18 cellular contexts compared by ENCODE assay signal in the genomic region with DNA sequence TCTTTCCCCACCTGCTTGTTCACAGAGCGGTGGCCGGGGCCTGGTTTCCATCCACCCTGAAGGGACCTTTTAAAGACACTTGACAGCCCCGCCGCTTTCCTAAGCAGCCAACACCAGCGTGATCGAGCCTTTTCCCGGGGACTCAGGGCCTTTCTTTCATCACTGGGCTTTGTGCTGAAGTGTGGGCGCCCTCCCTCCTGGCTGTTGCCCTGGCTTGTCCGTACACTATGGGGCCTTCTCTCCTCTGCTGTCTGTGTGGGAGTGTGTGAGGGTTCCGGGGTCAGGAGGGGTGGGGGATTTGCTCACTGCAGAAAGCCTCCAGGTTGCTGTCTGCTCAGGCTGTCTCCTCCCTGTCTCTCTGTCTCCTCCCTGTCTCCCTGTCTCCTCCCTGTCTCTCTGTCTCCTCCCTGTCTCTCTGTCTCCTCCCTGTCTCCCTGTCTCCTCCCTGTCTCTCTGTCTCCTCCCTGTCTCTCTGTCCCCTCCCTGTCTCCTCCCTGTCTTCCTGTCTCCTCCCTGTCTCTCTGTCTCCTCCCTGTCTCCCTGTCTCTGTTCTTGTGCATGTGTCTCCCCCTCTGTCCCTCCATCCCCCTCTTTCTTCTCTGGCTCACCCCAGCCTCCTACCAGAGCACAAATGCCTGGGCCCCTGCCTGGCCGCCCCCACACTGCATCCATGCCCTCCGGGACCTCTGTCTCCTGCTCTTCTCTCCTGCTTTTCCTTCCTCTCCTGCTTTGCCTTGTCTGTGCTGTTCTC.
DNase-seq lines count a peak whose midpoint lies in the region; ATAC-seq and TF ChIP-seq lines count a peak whose summit lies in the region.
"Had no signal": no experiment of that assay in that cellular context is flagged by ENCODE, and none has a peak within 500 bp of the region (broad histone marks: within the 10 kb centered on the region; RNA-seq: fewer than 3 reads in every experiment).

No MANE protein-coding gene starts in this region.

- no peaks in the 10 kb centered on the region for H3K79me1 ChIP-seq in mesenchymal stem cell (replicated peaks; ENCODE audit: low read length, poor library complexity, severe bottlenecking)

- H3K27ac ChIP-seq in right atrium auricular region (no peak overlapping the region), mesenchymal stem cell (ENCODE audit: low read length, poor library complexity, severe bottlenecking) (no peak overlapping the region)

- no peaks in the 10 kb centered on the region for H3K9me3 Mint-ChIP-seq in chondrocyte (ENCODE audit: low read depth)
- H3K9me3 Mint-ChIP-seq: memory B cell had no signal

- H3K27me3 ChIP-seq in right atrium auricular region = no peaks in the 10 kb centered on the region
- peaks cover 6 to 26% of the 10 kb centered on the region in 2 experiments for H3K27me3 ChIP-seq in mesenchymal stem cell (ENCODE audit: control insufficient read depth in 1 of 2, insufficient read depth in 1 of 2, low read length in 2 of 2)
- H3K27me3 ChIP-seq: MG63 had no signal

- peak overlapping the region in 1 of 2 experiments; percentile 32 for H2BK12ac ChIP-seq in mesenchymal stem cell (ENCODE audit: low read length in 2 of 2)

- H3K27ac Mint-ChIP-seq in chondrocyte (ENCODE audit: unreplicated experiment) = no peak overlapping the region
- H3K27ac Mint-ChIP-seq: memory B cell had no signal

- H3K9ac ChIP-seq in mesenchymal stem cell (ENCODE audit: low read length) = peak overlapping the region; percentile 61
- H3K9ac ChIP-seq: SK-N-SH had no signal

- peak overlapping the region; percentile 14 to 50 for H3K18ac ChIP-seq in mesenchymal stem cell (ENCODE audit: low read depth in 1 of 2, low read length in 2 of 2)

- no peak overlapping the region for H2AK5ac ChIP-seq in mesenchymal stem cell (ENCODE audit: low read length, severe bottlenecking)

- H3K4me1 ChIP-seq in right atrium auricular region (no peaks in the 10 kb centered on the region), mesenchymal stem cell (ENCODE audit: control insufficient read depth, insufficient read depth, low read depth, low read length) (no peaks in the 10 kb centered on the region)

- intact Hi-C loops in Right ventricle myocardium inferior (cut with DNase I) = no loop called here

- peak; percentile 57 for ATAC-seq in Right ventricle myocardium inferior
- no peak for ATAC-seq in GM21619 (IDR thresholded peaks at IDR 0.05; ENCODE audit: unreplicated experiment)
- ATAC-seq in GM19328 (IDR thresholded peaks at IDR 0.05; ENCODE audit: unreplicated experiment) = no peak

- peak overlapping the region; percentile 68 for H4K8ac ChIP-seq in mesenchymal stem cell (ENCODE audit: low read length)

- H3K4me2 ChIP-seq in mesenchymal stem cell (ENCODE audit: low read length, poor library complexity, severe bottlenecking) = no peak overlapping the region
- H3K4me2 ChIP-seq: SK-N-SH had no signal

- no peak overlapping the region for H2BK15ac ChIP-seq in mesenchymal stem cell (ENCODE audit: low read depth, poor library complexity, severe bottlenecking)

- H4K91ac ChIP-seq in mesenchymal stem cell (ENCODE audit: low read length) = peak overlapping the region; percentile 47

- no peaks in the 10 kb centered on the region for H3K27me3 Mint-ChIP-seq in chondrocyte (ENCODE audit: low read depth)

- WGBS in mesenchymal stem cell = 80% methylated on average over 11 of the region's 12 CpGs

- peaks cover 11% of the 10 kb centered on the region for H3K4me1 Mint-ChIP-seq in chondrocyte (ENCODE audit: low read depth)

- peak overlapping the region in 1 of 2 experiments; percentile 19 for H3K23ac ChIP-seq in mesenchymal stem cell (ENCODE audit: low read length in 2 of 2)

- H3K14ac ChIP-seq in mesenchymal stem cell (ENCODE audit: low read length in 2 of 2) = no peak overlapping the region

- H3K9me3 ChIP-seq in right atrium auricular region = no peaks in the 10 kb centered on the region
- no peaks in the 10 kb centered on the region for H3K9me3 ChIP-seq in mesenchymal stem cell (ENCODE audit: control insufficient read depth, low read length)
- H3K9me3 ChIP-seq: MG63, SK-N-SH had no signal

- no peak overlapping the region for H2BK5ac ChIP-seq in mesenchymal stem cell (ENCODE audit: low read depth, low read length, poor library complexity, severe bottlenecking)

- H2AFZ ChIP-seq in mesenchymal stem cell (ENCODE audit: low read depth, low read length) = peak overlapping the region; percentile 78

- H2BK120ac ChIP-seq in mesenchymal stem cell (ENCODE audit: low read depth, low read length) = no peak overlapping the region

- no peaks in the 10 kb centered on the region for H3K36me3 Mint-ChIP-seq in chondrocyte (ENCODE audit: low read depth)
- H3K36me3 Mint-ChIP-seq: memory B cell had no signal

- no peak for TF ChIP-seq CTCF in right atrium auricular region (IDR thresholded peaks at IDR 0.05)
- TF ChIP-seq CTCF in chondrocyte (IDR thresholded peaks at IDR 0.05) = no peak

- no peak for DNase-seq in Right ventricle myocardium inferior (ENCODE audit: missing footprints)
- no peak for DNase-seq in right atrium auricular region (ENCODE audit: low spot score)
- DNase-seq in chondrocyte (ENCODE audit: low spot score) = peak; percentile 60
- DNase-seq in mesenchymal stem cell = peak; percentile 7
- no peak for DNase-seq in RPMI8226
- DNase-seq in NCI-H1105 treated with DMSO at 0.1 percent for 48 hours (lab: John Stamatoyannopoulos, UW) = no peak
- DNase-seq: ACHN; activated CD4-positive, CD25-positive, alpha-beta regulatory T cell treated with anti-CD3 and anti-CD28 coated beads, Interleukin-2, amount 50 U/mL, for 72 hours; activated effector memory CD4-positive, alpha-beta T cell treated with anti-CD3 and anti-CD28 coated beads, Interleukin-2, amount 50 U/mL, for 16 hours; dermis blood vessel endothelial cell; GDM1; glutamatergic neuron; HCEC 1CT; MG63; SK-N-SH had no signal

- H3K4me3 Mint-ChIP-seq in chondrocyte (ENCODE audit: unreplicated experiment) = no peak overlapping the region
- H3K4me3 Mint-ChIP-seq: memory B cell had no signal

- H3K4me3 ChIP-seq in right atrium auricular region (no peak overlapping the region), mesenchymal stem cell (ENCODE audit: insufficient read depth in 1 of 2, low read depth in 1 of 2, low read length in 2 of 2) (peak overlapping the region in 1 of 2 experiments; percentile 42)
- H3K4me3 ChIP-seq: MG63 had no signal

- H3K4ac ChIP-seq in mesenchymal stem cell (ENCODE audit: low read depth in 1 of 2, low read length in 2 of 2) = peak overlapping the region; percentile 12 to 62

- H3K36me3 ChIP-seq in right atrium auricular region (no peaks in the 10 kb centered on the region), mesenchymal stem cell (ENCODE audit: control insufficient read depth in 1 of 2, insufficient read depth in 2 of 2, low read depth in 1 of 2, low read length in 2 of 2) (peaks cover 0 to 3% of the 10 kb centered on the region in 2 experiments)
- H3K36me3 ChIP-seq: MG63 had no signal

Comparison
In these comparisons a context has a peak if more than half of its experiments do, and no peak if none do; other contexts are left out.
1. DNase-seq: peak in chondrocyte (single experiment) and mesenchymal stem cell (single experiment); none in Right ventricle myocardium inferior (single experiment), right atrium auricular region (single experiment), RPMI8226 (single experiment) and NCI-H1105 treated with DMSO at 0.1 percent for 48 hours (single experiment).